Comparison of ENCODE assay signal across 19 cellular contexts in the genomic region with DNA sequence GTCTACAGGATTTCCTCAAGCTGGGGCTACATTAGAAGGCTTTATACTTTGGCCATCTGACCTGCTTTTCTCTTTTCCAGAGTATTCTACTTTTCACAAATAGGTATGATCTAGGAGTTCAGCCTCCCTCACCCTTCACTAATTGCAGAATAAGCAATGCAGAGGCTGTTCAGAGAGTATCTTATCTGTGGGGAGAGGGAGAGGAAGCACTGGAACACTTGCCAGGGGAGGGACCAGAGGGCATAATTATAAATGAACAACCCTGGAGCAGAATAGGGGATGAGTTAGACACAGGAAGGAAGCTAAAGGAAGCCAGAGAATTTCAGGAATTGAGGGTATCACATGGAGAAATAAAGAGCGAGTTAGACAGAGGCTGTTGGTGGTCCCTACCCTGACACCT. TPM values are rescaled to one million over a fixed set of nuclear protein-coding genes. Genes with fewer than 3 reads are reported as not detected.
DNase-seq lines count a peak whose midpoint lies in the region; ATAC-seq and TF ChIP-seq lines count a peak whose summit lies in the region.
"Had no signal": no experiment of that assay in that cellular context is flagged by ENCODE, and none has a peak within 500 bp of the region (broad histone marks: within the 10 kb centered on the region; RNA-seq: fewer than 3 reads in every experiment).

No MANE protein-coding gene starts in this region.

- peak overlapping the region; percentile 52 for H3K4me3 ChIP-seq in OCI-LY7 (ENCODE audit: low read depth, low read length, poor library complexity, severe bottlenecking)
- H3K4me3 ChIP-seq: ovary had no signal

- peak overlapping the region; percentile 98 for H2AFZ ChIP-seq in OCI-LY7 (ENCODE audit: low read length)

- H3K79me2 ChIP-seq in OCI-LY7 (ENCODE audit: insufficient read depth, low read depth, low read length), result no peaks in the 10 kb centered on the region

- no peaks in the 10 kb centered on the region for H4K20me1 ChIP-seq in OCI-LY7 (ENCODE audit: insufficient read depth, low read length)

- CTCF ChIA-PET in activated CD4-positive, alpha-beta memory T cell treated with anti-CD3 and anti-CD28 coated beads, Interleukin-2, amount 10 ng/mL, durations not matched to agents 7 days and 5 days (lab: Charles Lee), result interaction anchor here (1.4 to 3.1 kb wide), 4 partner anchors 30 to 108 kb away, joined by 4 to 11 read pairs (median 4); partner anchors contain the start of gene CEACAM1
- CTCF ChIA-PET in activated CD4-positive, alpha-beta memory T cell treated with anti-CD3 and anti-CD28 coated beads for 36 hours (lab: Charles Lee), result interaction anchor here (1.3 to 1.6 kb wide), 3 partner anchors 32 to 65 kb away, joined by 3 to 4 read pairs (median 3); no protein-coding TSS in a partner anchor
- CTCF ChIA-PET in OCI-LY7 (lab: Charles Lee; ENCODE audit: unreplicated experiment), result no interaction called here

- H3K4me1 ChIP-seq in OCI-LY7 (ENCODE audit: insufficient read depth, low read length, poor library complexity, severe bottlenecking), result peaks cover 35% of the 10 kb centered on the region

- intact Hi-C loops in activated CD4-positive, alpha-beta memory T cell treated with anti-CD3 and anti-CD28 coated beads for 36 hours (cut with micrococcal nuclease), result no loop called here
- intact Hi-C loops in OCI-LY7 (cut with micrococcal nuclease; ENCODE audit: unreplicated experiment), result no loop called here

- H3K36me3 Mint-ChIP-seq in activated CD4-positive, alpha-beta memory T cell treated with anti-CD3 and anti-CD28 coated beads, Interleukin-2, amount 10 ng/mL, durations not matched to agents 7 days and 5 days (ENCODE audit: low read depth), result peaks cover 12% of the 10 kb centered on the region
- no peaks in the 10 kb centered on the region for H3K36me3 Mint-ChIP-seq in activated CD4-positive, alpha-beta memory T cell treated with anti-CD3 and anti-CD28 coated beads for 36 hours
- no peaks in the 10 kb centered on the region for H3K36me3 Mint-ChIP-seq in stimulated activated memory B cell treated with anti-CD40 and anti-IgM and Interleukin-4, amounts not matched to agents 10 μg/mL and 1 μg/mL and 100 μg/mL, for 72 hours
- H3K36me3 Mint-ChIP-seq: CD8-positive, alpha-beta memory T cell had no signal

- TF ChIP-seq CTCF in OCI-LY7 (conservative IDR thresholded peaks at IDR 0.05; ENCODE audit: low read length), result no peak

- no peaks in the 10 kb centered on the region for H3K9me3 Mint-ChIP-seq in activated CD4-positive, alpha-beta memory T cell treated with anti-CD3 and anti-CD28 coated beads, Interleukin-2, amount 10 ng/mL, durations not matched to agents 7 days and 5 days
- H3K9me3 Mint-ChIP-seq in activated CD4-positive, alpha-beta memory T cell treated with anti-CD3 and anti-CD28 coated beads for 36 hours, result no peaks in the 10 kb centered on the region
- no peaks in the 10 kb centered on the region for H3K9me3 Mint-ChIP-seq in stimulated activated memory B cell treated with anti-CD40 and anti-IgM and Interleukin-4, amounts not matched to agents 10 μg/mL and 1 μg/mL and 100 μg/mL, for 72 hours
- H3K9me3 Mint-ChIP-seq: CD8-positive, alpha-beta memory T cell; T-helper 2 cell treated with Interferon-gamma antibody and Interleukin-4, amounts not matched to agents 5 μg/mL and 100 μg/mL, for 36 hours had no signal

- peak overlapping the region; percentile 80 for H3K27ac ChIP-seq in OCI-LY7 (ENCODE audit: low read depth, low read length, poor library complexity, severe bottlenecking)
- H3K27ac ChIP-seq: ovary had no signal

- peaks cover 66% of the 10 kb centered on the region for H3K4me1 Mint-ChIP-seq in activated CD4-positive, alpha-beta memory T cell treated with anti-CD3 and anti-CD28 coated beads, Interleukin-2, amount 10 ng/mL, durations not matched to agents 7 days and 5 days
- H3K4me1 Mint-ChIP-seq in activated CD4-positive, alpha-beta memory T cell treated with anti-CD3 and anti-CD28 coated beads for 36 hours (ENCODE audit: low read depth), result peaks cover 7% of the 10 kb centered on the region
- H3K4me1 Mint-ChIP-seq in stimulated activated memory B cell treated with anti-CD40 and anti-IgM and Interleukin-4, amounts not matched to agents 10 μg/mL and 1 μg/mL and 100 μg/mL, for 72 hours, result peaks cover 32% of the 10 kb centered on the region
- H3K4me1 Mint-ChIP-seq: CD8-positive, alpha-beta memory T cell had no signal

- POLR2A ChIA-PET in activated CD4-positive, alpha-beta memory T cell treated with anti-CD3 and anti-CD28 coated beads, Interleukin-2, amount 10 ng/mL, durations not matched to agents 7 days and 5 days (lab: Charles Lee), result interaction anchor here (1.5 to 1.9 kb wide), 2 partner anchors 11 to 16 kb away, joined by 6 to 7 read pairs; no protein-coding TSS in a partner anchor
- POLR2A ChIA-PET in activated CD4-positive, alpha-beta memory T cell treated with anti-CD3 and anti-CD28 coated beads for 36 hours (lab: Charles Lee), result no interaction called here
- POLR2A ChIA-PET in OCI-LY7 (lab: Charles Lee), result interaction anchor here (1.2 to 1.7 kb wide), 3 partner anchors 10 to 32 kb away, joined by 3 to 7 read pairs (median 3); no protein-coding TSS in a partner anchor

- no peak for DNase-seq in activated CD4-positive, alpha-beta memory T cell treated with anti-CD3 and anti-CD28 coated beads, Interleukin-2, amount 10 ng/mL, durations not matched to agents 7 days and 5 days
- no peak for DNase-seq in activated CD4-positive, alpha-beta memory T cell treated with anti-CD3 and anti-CD28 coated beads for 36 hours
- DNase-seq in OCI-LY7 (ENCODE audit: low spot score) (no peak), left lobe of liver (ENCODE audit: low spot score) (no peak), CD1c-positive myeloid dendritic cell (ENCODE audit: extremely low spot score) (no peak)
- DNase-seq in activated CD4-positive, alpha-beta T cell treated with anti-CD3 and anti-CD28 coated beads for 4 hours, result no peak
- DNase-seq: activated CD4-positive, alpha-beta T cell treated with anti-CD3 and anti-CD28 coated beads for 48 hours; CD8-positive, alpha-beta memory T cell; GDM1; midbrain; NCI-H1694 treated with DMSO at 0.1 percent for 48 hours; NCI-H524 treated with DMSO at 0.1 percent for 48 hours; ovary had no signal

- H3K4me3 Mint-ChIP-seq in activated CD4-positive, alpha-beta memory T cell treated with anti-CD3 and anti-CD28 coated beads, Interleukin-2, amount 10 ng/mL, durations not matched to agents 7 days and 5 days, result no peak overlapping the region
- no peak overlapping the region for H3K4me3 Mint-ChIP-seq in activated CD4-positive, alpha-beta memory T cell treated with anti-CD3 and anti-CD28 coated beads for 36 hours
- no peak overlapping the region for H3K4me3 Mint-ChIP-seq in stimulated activated memory B cell treated with anti-CD40 and anti-IgM and Interleukin-4, amounts not matched to agents 10 μg/mL and 1 μg/mL and 100 μg/mL, for 72 hours
- H3K4me3 Mint-ChIP-seq: CD8-positive, alpha-beta memory T cell; T-helper 2 cell treated with Interferon-gamma antibody and Interleukin-4, amounts not matched to agents 5 μg/mL and 100 μg/mL, for 36 hours had no signal

- BruUV-seq in OCI-LY7 (replicated peaks; lab: Mats Ljungman, UMichigan), result no TSS peak

- peak overlapping the region; percentile 57 for H3K27ac Mint-ChIP-seq in activated CD4-positive, alpha-beta memory T cell treated with anti-CD3 and anti-CD28 coated beads, Interleukin-2, amount 10 ng/mL, durations not matched to agents 7 days and 5 days
- no peak overlapping the region for H3K27ac Mint-ChIP-seq in activated CD4-positive, alpha-beta memory T cell treated with anti-CD3 and anti-CD28 coated beads for 36 hours
- peak overlapping the region; percentile 78 for H3K27ac Mint-ChIP-seq in stimulated activated memory B cell treated with anti-CD40 and anti-IgM and Interleukin-4, amounts not matched to agents 10 μg/mL and 1 μg/mL and 100 μg/mL, for 72 hours
- H3K27ac Mint-ChIP-seq: T-helper 2 cell treated with Interferon-gamma antibody and Interleukin-4, amounts not matched to agents 5 μg/mL and 100 μg/mL, for 36 hours had no signal

- peak; percentile 73 for ATAC-seq in left lobe of liver
- ATAC-seq in stimulated activated memory B cell treated with anti-CD40 and anti-IgM and Interleukin-4, amounts not matched to agents 10 μg/mL and 1 μg/mL and 100 μg/mL, for 72 hours, result no peak
- no peak for ATAC-seq in GM18519 (IDR thresholded peaks at IDR 0.05; ENCODE audit: low FRiP score, unreplicated experiment)

- H3K36me3 ChIP-seq in OCI-LY7 (ENCODE audit: insufficient read depth, low read length), result no peaks in the 10 kb centered on the region
- H3K36me3 ChIP-seq: ovary had no signal

- H3K9me2 ChIP-seq in OCI-LY7 (ENCODE audit: insufficient read depth, low read length), result no peaks in the 10 kb centered on the region

- no peaks in the 10 kb centered on the region for H3K9me3 ChIP-seq in OCI-LY7 (ENCODE audit: low read length)
- H3K9me3 ChIP-seq: ovary had no signal

- H3K27me3 Mint-ChIP-seq in activated CD4-positive, alpha-beta memory T cell treated with anti-CD3 and anti-CD28 coated beads, Interleukin-2, amount 10 ng/mL, durations not matched to agents 7 days and 5 days, result no peaks in the 10 kb centered on the region
- no peaks in the 10 kb centered on the region for H3K27me3 Mint-ChIP-seq in activated CD4-positive, alpha-beta memory T cell treated with anti-CD3 and anti-CD28 coated beads for 36 hours
- no peaks in the 10 kb centered on the region for H3K27me3 Mint-ChIP-seq in stimulated activated memory B cell treated with anti-CD40 and anti-IgM and Interleukin-4, amounts not matched to agents 10 μg/mL and 1 μg/mL and 100 μg/mL, for 72 hours

- H3K4me2 ChIP-seq in OCI-LY7 (ENCODE audit: low read length), result peak overlapping the region; percentile 74

RNA-seq across cellular contexts. Expression of gene CEACAM1, which starts 29.9 kb away (rescaled TPM):
- 10 to 100 TPM; 38.2 to 43.0 TPM for total RNA-seq in activated CD4-positive, alpha-beta memory T cell treated with anti-CD3 and anti-CD28 coated beads, Interleukin-2, amount 10 ng/mL, durations not matched to agents 7 days and 5 days
- 1 to 10 TPM; 5.4 to 5.8 TPM for total RNA-seq in activated CD4-positive, alpha-beta memory T cell treated with anti-CD3 and anti-CD28 coated beads for 36 hours
- total RNA-seq in OCI-LY7 (2014; rRNA removed; shearing (Covaris generic)), result 0.50 and 0.77 TPM in 2 replicates
- 1.5 and 2.3 TPM in 2 replicates for total RNA-seq in OCI-LY7 (2022)
- total RNA-seq in left lobe of liver, result 27.0 TPM

RNA-seq across cellular contexts. Expression of gene CXCL17, which starts 55.6 kb away (rescaled TPM):
- not detected for total RNA-seq in activated CD4-positive, alpha-beta memory T cell treated with anti-CD3 and anti-CD28 coated beads, Interleukin-2, amount 10 ng/mL, durations not matched to agents 7 days and 5 days
- not detected for total RNA-seq in activated CD4-positive, alpha-beta memory T cell treated with anti-CD3 and anti-CD28 coated beads for 36 hours
- not detected in 2 replicates for total RNA-seq in OCI-LY7 (2014; rRNA removed; shearing (Covaris generic))
- total RNA-seq in OCI-LY7 (2022) (not detected in 2 replicates), left lobe of liver (not detected)
- total RNA-seq: CD8-positive, alpha-beta memory T cell; cerebellum; epithelial cell of proximal tubule; glomerular endothelial cell had no signal
